In the genomic region with DNA sequence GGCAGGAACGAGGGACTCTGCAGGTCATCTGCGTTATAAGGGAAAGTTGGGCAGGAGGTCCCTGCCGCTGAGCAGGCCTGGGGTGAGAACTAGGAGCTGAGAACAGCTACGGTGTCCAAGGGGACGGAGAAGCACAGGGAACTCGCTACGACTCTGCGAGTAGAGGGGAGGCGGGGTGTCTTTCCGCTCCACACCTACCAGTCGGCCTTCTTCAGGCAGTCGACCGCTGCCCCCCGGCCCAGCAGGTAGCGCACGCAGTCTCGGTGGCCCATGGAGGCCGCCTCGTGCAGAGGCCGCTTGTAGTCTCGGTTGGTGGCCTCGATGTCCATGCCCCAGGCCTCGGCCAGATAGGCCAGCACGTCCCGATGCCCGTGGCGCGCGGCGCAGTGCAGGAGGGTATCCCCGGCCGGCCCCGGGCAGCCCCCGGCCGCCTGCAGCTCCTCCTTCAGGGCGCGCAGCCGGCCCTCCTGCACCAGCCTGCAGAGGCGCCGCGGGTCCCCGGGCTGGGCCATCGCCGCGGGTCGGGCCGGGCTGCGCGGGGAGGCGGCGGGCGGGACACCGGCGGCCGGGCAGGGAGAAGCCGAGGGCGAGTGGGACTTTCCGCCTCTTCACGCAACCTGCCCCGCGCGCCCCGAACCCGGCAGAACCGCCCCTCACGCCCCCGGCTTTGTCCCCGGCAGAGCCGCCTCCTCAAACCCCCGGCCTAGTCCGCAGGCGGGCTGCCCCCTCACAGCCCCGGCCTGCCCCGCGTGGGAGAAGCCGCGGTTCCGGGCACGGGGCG, we compare ENCODE assay signal across 1 cellular context.
TF ChIP-seq lines count a peak whose summit lies in the region.

No MANE protein-coding gene starts in this region.

TF ChIP-seq in HEK293, 187 proteins besides CTCF, POLR2A, EP300 and RAD21 (continued from another document and continues in another):
- TF ChIP-seq, protein P1, sequence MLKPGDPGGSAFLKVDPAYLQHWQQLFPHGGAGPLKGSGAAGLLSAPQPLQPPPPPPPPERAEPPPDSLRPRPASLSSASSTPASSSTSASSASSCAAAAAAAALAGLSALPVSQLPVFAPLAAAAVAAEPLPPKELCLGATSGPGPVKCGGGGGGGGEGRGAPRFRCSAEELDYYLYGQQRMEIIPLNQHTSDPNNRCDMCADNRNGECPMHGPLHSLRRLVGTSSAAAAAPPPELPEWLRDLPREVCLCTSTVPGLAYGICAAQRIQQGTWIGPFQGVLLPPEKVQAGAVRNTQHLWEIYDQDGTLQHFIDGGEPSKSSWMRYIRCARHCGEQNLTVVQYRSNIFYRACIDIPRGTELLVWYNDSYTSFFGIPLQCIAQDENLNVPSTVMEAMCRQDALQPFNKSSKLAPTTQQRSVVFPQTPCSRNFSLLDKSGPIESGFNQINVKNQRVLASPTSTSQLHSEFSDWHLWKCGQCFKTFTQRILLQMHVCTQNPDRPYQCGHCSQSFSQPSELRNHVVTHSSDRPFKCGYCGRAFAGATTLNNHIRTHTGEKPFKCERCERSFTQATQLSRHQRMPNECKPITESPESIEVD (tag by site-specific recombination; IDR thresholded peaks at IDR 0.05), result no peak
- TF ChIP-seq ZNF404 (tag by site-specific recombination; IDR thresholded peaks at IDR 0.05) (no peak), ZNF701 (tag by site-specific recombination; IDR thresholded peaks at IDR 0.05) (no peak), ZNF830 (tag by site-specific recombination; IDR thresholded peaks at IDR 0.05; ENCODE audit: low read depth) (no peak), ZNF501 (tag by site-specific recombination; IDR thresholded peaks at IDR 0.05) (peak; percentile 20; the same call in 1 of the 2 replicates), SP2 (tag by site-specific recombination; IDR thresholded peaks at IDR 0.05) (no peak), HOXA7 (CRISPR knock-in tag; IDR thresholded peaks at IDR 0.05; ENCODE audit: borderline replicate concordance) (0 out of 2 replicates have a peak, but pooled peaks have one; percentile 64), SP3 (tag by site-specific recombination; IDR thresholded peaks at IDR 0.05) (peak; percentile 21; the same call in 1 of the 2 replicates), ZFP3 (tag by site-specific recombination; IDR thresholded peaks at IDR 0.05; ENCODE audit: low read depth) (no peak), ZNF529 (tag by site-specific recombination; IDR thresholded peaks at IDR 0.05; ENCODE audit: insufficient replicate concordance) (no peak), EGR2 (tag by site-specific recombination; IDR thresholded peaks at IDR 0.05; ENCODE audit: low read depth) (peak; percentile 96), SETDB1 (IDR thresholded peaks at IDR 0.05; ENCODE audit: insufficient read length, low read length) (no peak), ZNF366 (tag by site-specific recombination; conservative IDR thresholded peaks at IDR 0.05) (no peak), ZNF596 (tag by site-specific recombination; IDR thresholded peaks at IDR 0.05) (no peak), KLF9 (tag by site-specific recombination; IDR thresholded peaks at IDR 0.05; ENCODE audit: low read depth) (peak; percentile 33; the same call in 1 of the 2 replicates), GFI1B (tag by site-specific recombination; IDR thresholded peaks at IDR 0.05) (no peak), TCF7L2 (IDR thresholded peaks at IDR 0.05; ENCODE audit: borderline replicate concordance, low read depth, low read length) (no peak), ZSCAN23 (tag by site-specific recombination; IDR thresholded peaks at IDR 0.05) (no peak), ZNF521 (tag by site-specific recombination; IDR thresholded peaks at IDR 0.05) (no peak), ZNF138 (tag by site-specific recombination; IDR thresholded peaks at IDR 0.05; ENCODE audit: borderline replicate concordance) (no peak), ZEB2 (tag by site-specific recombination; IDR thresholded peaks at IDR 0.05) (no peak), OSR2 (tag by site-specific recombination; IDR thresholded peaks at IDR 0.05) (no peak), ZNF140 (tag by site-specific recombination; IDR thresholded peaks at IDR 0.05) (no peak), ZFHX2 (tag by site-specific recombination; conservative IDR thresholded peaks at IDR 0.05) (peak; percentile 97), ZNF146 (tag by site-specific recombination; IDR thresholded peaks at IDR 0.05) (no peak), ZNF157 (tag by site-specific recombination; IDR thresholded peaks at IDR 0.05) (no peak), ZNF239 (tag by site-specific recombination; IDR thresholded peaks at IDR 0.05) (no peak), ZNF530 (tag by site-specific recombination; IDR thresholded peaks at IDR 0.05; ENCODE audit: low read depth) (no peak), ZNF175 (tag by site-specific recombination; IDR thresholded peaks at IDR 0.05) (no peak), KLF16 (tag by site-specific recombination; IDR thresholded peaks at IDR 0.05) (peak; percentile 53; the same call in 1 of the 2 replicates), ZNF223 (tag by site-specific recombination; IDR thresholded peaks at IDR 0.05) (no peak), KLF10 (tag by site-specific recombination; IDR thresholded peaks at IDR 0.05) (no peak), ZNF777 (tag by site-specific recombination; IDR thresholded peaks at IDR 0.05; ENCODE audit: borderline replicate concordance) (no peak), ZNF292 (tag by site-specific recombination; IDR thresholded peaks at IDR 0.05; ENCODE audit: borderline replicate concordance, low read depth) (no peak)
- TF ChIP-seq, protein P2, sequence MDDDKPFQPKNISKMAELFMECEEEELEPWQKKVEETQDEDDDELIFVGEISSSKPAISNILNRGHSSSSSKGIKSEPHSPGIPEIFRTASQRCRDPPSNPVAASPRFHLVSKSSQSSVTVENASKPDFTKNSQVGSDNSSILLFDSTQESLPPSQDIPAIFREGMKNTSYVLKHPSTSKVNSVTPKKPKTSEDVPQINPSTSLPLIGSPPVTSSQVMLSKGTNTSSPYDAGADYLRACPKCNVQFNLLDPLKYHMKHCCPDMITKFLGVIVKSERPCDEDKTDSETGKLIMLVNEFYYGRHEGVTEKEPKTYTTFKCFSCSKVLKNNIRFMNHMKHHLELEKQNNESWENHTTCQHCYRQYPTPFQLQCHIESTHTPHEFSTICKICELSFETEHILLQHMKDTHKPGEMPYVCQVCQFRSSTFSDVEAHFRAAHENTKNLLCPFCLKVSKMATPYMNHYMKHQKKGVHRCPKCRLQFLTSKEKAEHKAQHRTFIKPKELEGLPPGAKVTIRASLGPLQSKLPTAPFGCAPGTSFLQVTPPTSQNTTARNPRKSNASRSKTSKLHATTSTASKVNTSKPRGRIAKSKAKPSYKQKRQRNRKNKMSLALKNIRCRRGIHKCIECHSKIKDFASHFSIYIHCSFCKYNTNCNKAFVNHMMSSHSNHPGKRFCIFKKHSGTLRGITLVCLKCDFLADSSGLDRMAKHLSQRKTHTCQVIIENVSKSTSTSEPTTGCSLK (tag by site-specific recombination; IDR thresholded peaks at IDR 0.05), result no peak
- TF ChIP-seq, protein P3, sequence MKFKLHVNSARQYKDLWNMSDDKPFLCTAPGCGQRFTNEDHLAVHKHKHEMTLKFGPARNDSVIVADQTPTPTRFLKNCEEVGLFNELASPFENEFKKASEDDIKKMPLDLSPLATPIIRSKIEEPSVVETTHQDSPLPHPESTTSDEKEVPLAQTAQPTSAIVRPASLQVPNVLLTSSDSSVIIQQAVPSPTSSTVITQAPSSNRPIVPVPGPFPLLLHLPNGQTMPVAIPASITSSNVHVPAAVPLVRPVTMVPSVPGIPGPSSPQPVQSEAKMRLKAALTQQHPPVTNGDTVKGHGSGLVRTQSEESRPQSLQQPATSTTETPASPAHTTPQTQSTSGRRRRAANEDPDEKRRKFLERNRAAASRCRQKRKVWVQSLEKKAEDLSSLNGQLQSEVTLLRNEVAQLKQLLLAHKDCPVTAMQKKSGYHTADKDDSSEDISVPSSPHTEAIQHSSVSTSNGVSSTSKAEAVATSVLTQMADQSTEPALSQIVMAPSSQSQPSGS (tag by site-specific recombination; IDR thresholded peaks at IDR 0.05; ENCODE audit: low read depth), result no peak
- TF ChIP-seq, protein P4, sequence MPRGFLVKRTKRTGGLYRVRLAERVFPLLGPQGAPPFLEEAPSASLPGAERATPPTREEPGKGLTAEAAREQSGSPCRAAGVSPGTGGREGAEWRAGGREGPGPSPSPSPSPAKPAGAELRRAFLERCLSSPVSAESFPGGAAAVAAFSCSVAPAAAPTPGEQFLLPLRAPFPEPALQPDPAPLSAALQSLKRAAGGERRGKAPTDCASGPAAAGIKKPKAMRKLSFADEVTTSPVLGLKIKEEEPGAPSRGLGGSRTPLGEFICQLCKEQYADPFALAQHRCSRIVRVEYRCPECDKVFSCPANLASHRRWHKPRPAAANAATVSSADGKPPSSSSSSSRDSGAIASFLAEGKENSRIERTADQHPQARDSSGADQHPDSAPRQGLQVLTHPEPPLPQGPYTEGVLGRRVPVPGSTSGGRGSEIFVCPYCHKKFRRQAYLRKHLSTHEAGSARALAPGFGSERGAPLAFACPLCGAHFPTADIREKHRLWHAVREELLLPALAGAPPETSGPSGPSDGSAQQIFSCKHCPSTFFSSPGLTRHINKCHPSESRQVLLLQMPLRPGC (tag by site-specific recombination; IDR thresholded peaks at IDR 0.05), result no peak
- TF ChIP-seq, protein P5, sequence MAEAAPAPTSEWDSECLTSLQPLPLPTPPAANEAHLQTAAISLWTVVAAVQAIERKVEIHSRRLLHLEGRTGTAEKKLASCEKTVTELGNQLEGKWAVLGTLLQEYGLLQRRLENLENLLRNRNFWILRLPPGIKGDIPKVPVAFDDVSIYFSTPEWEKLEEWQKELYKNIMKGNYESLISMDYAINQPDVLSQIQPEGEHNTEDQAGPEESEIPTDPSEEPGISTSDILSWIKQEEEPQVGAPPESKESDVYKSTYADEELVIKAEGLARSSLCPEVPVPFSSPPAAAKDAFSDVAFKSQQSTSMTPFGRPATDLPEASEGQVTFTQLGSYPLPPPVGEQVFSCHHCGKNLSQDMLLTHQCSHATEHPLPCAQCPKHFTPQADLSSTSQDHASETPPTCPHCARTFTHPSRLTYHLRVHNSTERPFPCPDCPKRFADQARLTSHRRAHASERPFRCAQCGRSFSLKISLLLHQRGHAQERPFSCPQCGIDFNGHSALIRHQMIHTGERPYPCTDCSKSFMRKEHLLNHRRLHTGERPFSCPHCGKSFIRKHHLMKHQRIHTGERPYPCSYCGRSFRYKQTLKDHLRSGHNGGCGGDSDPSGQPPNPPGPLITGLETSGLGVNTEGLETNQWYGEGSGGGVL (tag by site-specific recombination; IDR thresholded peaks at IDR 0.05), result 0 out of 2 replicates have a peak, but pooled peaks have one; percentile 31
- TF ChIP-seq, protein P6, sequence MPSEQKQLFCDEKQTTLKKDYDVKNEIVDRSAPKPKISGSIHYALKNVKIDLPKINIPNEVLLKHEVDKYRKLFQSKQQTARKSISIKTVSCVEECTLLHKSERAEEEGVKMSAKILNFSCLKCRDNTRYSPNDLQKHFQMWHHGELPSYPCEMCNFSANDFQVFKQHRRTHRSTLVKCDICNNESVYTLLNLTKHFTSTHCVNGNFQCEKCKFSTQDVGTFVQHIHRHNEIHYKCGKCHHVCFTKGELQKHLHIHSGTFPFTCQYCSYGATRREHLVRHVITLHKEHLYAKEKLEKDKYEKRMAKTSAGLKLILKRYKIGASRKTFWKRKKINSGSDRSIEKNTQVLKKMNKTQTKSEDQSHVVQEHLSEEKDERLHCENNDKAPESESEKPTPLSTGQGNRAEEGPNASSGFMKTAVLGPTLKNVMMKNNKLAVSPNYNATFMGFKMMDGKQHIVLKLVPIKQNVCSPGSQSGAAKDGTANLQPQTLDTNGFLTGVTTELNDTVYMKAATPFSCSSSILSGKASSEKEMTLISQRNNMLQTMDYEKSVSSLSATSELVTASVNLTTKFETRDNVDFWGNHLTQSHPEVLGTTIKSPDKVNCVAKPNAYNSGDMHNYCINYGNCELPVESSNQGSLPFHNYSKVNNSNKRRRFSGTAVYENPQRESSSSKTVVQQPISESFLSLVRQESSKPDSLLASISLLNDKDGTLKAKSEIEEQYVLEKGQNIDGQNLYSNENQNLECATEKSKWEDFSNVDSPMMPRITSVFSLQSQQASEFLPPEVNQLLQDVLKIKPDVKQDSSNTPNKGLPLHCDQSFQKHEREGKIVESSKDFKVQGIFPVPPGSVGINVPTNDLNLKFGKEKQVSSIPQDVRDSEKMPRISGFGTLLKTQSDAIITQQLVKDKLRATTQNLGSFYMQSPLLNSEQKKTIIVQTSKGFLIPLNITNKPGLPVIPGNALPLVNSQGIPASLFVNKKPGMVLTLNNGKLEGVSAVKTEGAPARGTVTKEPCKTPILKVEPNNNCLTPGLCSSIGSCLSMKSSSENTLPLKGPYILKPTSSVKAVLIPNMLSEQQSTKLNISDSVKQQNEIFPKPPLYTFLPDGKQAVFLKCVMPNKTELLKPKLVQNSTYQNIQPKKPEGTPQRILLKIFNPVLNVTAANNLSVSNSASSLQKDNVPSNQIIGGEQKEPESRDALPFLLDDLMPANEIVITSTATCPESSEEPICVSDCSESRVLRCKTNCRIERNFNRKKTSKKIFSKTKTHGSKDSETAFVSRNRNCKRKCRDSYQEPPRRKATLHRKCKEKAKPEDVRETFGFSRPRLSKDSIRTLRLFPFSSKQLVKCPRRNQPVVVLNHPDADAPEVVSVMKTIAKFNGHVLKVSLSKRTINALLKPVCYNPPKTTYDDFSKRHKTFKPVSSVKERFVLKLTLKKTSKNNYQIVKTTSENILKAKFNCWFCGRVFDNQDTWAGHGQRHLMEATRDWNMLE (tag by site-specific recombination; conservative IDR thresholded peaks at IDR 0.05; ENCODE audit: low read depth), result no peak
- TF ChIP-seq, protein P7, sequence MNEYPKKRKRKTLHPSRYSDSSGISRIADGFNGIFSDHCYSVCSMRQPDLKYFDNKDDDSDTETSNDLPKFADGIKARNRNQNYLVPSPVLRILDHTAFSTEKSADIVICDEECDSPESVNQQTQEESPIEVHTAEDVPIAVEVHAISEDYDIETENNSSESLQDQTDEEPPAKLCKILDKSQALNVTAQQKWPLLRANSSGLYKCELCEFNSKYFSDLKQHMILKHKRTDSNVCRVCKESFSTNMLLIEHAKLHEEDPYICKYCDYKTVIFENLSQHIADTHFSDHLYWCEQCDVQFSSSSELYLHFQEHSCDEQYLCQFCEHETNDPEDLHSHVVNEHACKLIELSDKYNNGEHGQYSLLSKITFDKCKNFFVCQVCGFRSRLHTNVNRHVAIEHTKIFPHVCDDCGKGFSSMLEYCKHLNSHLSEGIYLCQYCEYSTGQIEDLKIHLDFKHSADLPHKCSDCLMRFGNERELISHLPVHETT (tag by site-specific recombination; IDR thresholded peaks at IDR 0.05), result no peak
